Comparison of ENCODE assay signal across 1 cellular context in the genomic region with DNA sequence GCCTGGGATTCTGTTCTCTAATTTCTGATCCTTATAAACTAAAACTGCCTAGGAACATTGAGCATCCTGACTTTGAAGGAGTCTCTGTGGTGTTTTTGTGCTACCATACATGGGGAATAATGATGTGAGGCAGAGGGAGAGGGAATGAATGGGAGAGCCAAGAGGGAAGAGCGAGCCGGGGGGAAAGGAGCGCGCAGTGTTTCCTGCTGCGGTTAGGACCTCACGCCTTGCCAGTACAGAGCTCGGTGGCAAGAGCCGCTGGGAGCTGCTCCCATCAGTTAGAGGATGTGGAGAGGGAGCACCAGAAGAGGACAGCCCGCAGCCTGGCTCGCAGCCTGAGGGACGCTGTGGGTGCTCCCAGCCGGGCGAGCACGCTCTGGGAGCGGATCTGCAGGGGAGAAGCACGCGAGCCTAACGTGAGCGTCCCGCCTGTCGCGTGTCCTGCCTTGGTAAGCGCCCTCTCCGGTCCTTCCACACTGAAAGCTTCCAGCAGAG.
TF ChIP-seq lines count a peak whose summit lies in the region.

No MANE protein-coding gene starts in this region.

TF ChIP-seq in HepG2, 621 proteins besides CTCF, POLR2A, EP300 and RAD21 (continued from another document):
- TF ChIP-seq PRPF4 (IDR thresholded peaks at IDR 0.05; ENCODE audit: low read depth, low read length, poor library complexity, severe bottlenecking) (no peak), ZNF761 (CRISPR knock-in tag; conservative IDR thresholded peaks at IDR 0.05) (no peak), SAFB2 (CRISPR knock-in tag; IDR thresholded peaks at IDR 0.05; ENCODE audit: borderline replicate concordance, low read depth) (no peak), ZSCAN30 (CRISPR knock-in tag; IDR thresholded peaks at IDR 0.05) (no peak), PHF21A (CRISPR knock-in tag; IDR thresholded peaks at IDR 0.05) (no peak), KAT7 (CRISPR knock-in tag; IDR thresholded peaks at IDR 0.05; ENCODE audit: borderline replicate concordance) (no peak), PAX8 (CRISPR knock-in tag; IDR thresholded peaks at IDR 0.05; ENCODE audit: borderline replicate concordance) (no peak), ZNF703 (CRISPR knock-in tag; IDR thresholded peaks at IDR 0.05; ENCODE audit: borderline replicate concordance) (no peak), ZNF530 (CRISPR knock-in tag; IDR thresholded peaks at IDR 0.05; ENCODE audit: low read depth) (no peak), HNF4G (IDR thresholded peaks at IDR 0.05; ENCODE audit: borderline replicate concordance, low read depth, low read length) (no peak), HNF4G (CRISPR knock-in tag; IDR thresholded peaks at IDR 0.05; ENCODE audit: borderline replicate concordance, low read depth) (no peak), ZFP36L2 (CRISPR knock-in tag; IDR thresholded peaks at IDR 0.05) (no peak)
- TF ChIP-seq, protein P1, sequence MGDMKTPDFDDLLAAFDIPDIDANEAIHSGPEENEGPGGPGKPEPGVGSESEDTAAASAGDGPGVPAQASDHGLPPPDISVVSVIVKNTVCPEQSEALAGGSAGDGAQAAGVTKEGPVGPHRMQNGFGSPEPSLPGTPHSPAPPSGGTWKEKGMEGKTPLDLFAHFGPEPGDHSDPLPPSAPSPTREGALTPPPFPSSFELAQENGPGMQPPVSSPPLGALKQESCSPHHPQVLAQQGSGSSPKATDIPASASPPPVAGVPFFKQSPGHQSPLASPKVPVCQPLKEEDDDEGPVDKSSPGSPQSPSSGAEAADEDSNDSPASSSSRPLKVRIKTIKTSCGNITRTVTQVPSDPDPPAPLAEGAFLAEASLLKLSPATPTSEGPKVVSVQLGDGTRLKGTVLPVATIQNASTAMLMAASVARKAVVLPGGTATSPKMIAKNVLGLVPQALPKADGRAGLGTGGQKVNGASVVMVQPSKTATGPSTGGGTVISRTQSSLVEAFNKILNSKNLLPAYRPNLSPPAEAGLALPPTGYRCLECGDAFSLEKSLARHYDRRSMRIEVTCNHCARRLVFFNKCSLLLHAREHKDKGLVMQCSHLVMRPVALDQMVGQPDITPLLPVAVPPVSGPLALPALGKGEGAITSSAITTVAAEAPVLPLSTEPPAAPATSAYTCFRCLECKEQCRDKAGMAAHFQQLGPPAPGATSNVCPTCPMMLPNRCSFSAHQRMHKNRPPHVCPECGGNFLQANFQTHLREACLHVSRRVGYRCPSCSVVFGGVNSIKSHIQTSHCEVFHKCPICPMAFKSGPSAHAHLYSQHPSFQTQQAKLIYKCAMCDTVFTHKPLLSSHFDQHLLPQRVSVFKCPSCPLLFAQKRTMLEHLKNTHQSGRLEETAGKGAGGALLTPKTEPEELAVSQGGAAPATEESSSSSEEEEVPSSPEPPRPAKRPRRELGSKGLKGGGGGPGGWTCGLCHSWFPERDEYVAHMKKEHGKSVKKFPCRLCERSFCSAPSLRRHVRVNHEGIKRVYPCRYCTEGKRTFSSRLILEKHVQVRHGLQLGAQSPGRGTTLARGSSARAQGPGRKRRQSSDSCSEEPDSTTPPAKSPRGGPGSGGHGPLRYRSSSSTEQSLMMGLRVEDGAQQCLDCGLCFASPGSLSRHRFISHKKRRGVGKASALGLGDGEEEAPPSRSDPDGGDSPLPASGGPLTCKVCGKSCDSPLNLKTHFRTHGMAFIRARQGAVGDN (CRISPR knock-in tag; IDR thresholded peaks at IDR 0.05), result no peak
- TF ChIP-seq, protein P2, sequence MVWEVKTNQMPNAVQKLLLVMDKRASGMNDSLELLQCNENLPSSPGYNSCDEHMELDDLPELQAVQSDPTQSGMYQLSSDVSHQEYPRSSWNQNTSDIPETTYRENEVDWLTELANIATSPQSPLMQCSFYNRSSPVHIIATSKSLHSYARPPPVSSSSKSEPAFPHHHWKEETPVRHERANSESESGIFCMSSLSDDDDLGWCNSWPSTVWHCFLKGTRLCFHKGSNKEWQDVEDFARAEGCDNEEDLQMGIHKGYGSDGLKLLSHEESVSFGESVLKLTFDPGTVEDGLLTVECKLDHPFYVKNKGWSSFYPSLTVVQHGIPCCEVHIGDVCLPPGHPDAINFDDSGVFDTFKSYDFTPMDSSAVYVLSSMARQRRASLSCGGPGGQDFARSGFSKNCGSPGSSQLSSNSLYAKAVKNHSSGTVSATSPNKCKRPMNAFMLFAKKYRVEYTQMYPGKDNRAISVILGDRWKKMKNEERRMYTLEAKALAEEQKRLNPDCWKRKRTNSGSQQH (CRISPR knock-in tag; IDR thresholded peaks at IDR 0.05; ENCODE audit: low read depth), result no peak
